Comparison of ENCODE assay signal across 15 cellular contexts in the genomic region with DNA sequence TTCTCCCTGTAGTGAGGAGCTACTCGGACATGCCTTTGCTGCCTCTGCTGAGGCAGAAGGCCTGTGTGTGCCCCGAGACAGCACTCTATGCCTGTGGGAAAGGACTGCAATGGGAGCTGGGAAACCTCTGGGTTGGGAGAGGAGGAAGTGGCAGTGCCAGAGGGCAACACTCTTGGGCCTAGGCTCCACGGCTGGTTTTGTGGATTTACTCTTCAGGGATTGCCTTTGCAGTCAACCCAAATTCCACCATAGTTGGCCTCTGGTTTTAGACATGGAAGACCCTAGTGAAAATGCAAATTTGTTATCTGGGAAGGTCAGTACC. TPM values are rescaled to one million over a fixed set of nuclear protein-coding genes. Genes with fewer than 3 reads are reported as not detected.
DNase-seq lines count a peak whose midpoint lies in the region; ATAC-seq, FAIRE-seq and TF ChIP-seq lines count a peak whose summit lies in the region.
"Had no signal": no experiment of that assay in that cellular context is flagged by ENCODE, and none has a peak within 500 bp of the region (broad histone marks: within the 10 kb centered on the region; RNA-seq: fewer than 3 reads in every experiment).

No MANE protein-coding gene starts in this region.

- DNase-seq in activated CD4-positive, alpha-beta T cell treated with anti-CD3 and anti-CD28 coated beads, Interleukin-2, amount 10 ng/mL, durations not matched to agents 24 days and 14 days: peak; percentile 45
- no peak for DNase-seq in activated CD4-positive, alpha-beta T cell treated with anti-CD3 and anti-CD28 coated beads, Interleukin-2, amount 50 U/mL, for 1 hour
- DNase-seq in activated B cell treated with CpG ODN at 0.5 μM for 24 hours (peak; percentile 2), left lobe of liver (ENCODE audit: low spot score) (peak; percentile 16), transverse colon (no peak), urothelium cell line (ENCODE audit: low spot score) (no peak), DMS53 treated with DMSO at 0.1 percent for 48 hours (lab: John Stamatoyannopoulos, UW; ENCODE audit: unreplicated experiment) (no peak)
- DNase-seq in activated T-cell treated with anti-CD3 and anti-CD28 coated beads, Interleukin-2, amount 50 U/mL, for 48 hours: no peak
- DNase-seq: activated CD4-positive, alpha-beta T cell treated with anti-CD3 and anti-CD28 coated beads for 48 hours; cerebellar nuclear complex; NCI-H1930; NCI-H510A treated with DMSO at 0.1 percent for 48 hours; stimulated activated CD4-positive, alpha-beta T cell treated with anti-CD3 and anti-CD28 coated beads, Interleukin-4, amount 100 ng/mL, for 1 hour had no signal

- H3K36me3 ChIP-seq in transverse colon: no peaks in the 10 kb centered on the region
- H3K36me3 ChIP-seq: ovary had no signal

- H3K4me1 Mint-ChIP-seq in activated CD4-positive, alpha-beta T cell treated with anti-CD3 and anti-CD28 coated beads, Interleukin-2, amount 10 ng/mL, durations not matched to agents 24 days and 14 days: peaks cover 14% of the 10 kb centered on the region
- H3K4me1 Mint-ChIP-seq in activated B cell treated with CpG ODN at 0.5 μM for 24 hours: no peaks in the 10 kb centered on the region

- CTCF ChIA-PET in activated B cell treated with CpG ODN at 0.5 μM for 24 hours (lab: Charles Lee): no interaction called here

- in situ Hi-C loops in transverse colon (cut with MboI; ENCODE audit: low pct_ligation_motif_present in 1 of 4, low pct_unique_long_range_greater_than_20kb in 1 of 4, low sequenced_read_pairs in 3 of 4): loop anchor here in 3 of 4 donors (5.0 to 25.0 kb wide), 3 partner anchors 80 to 148 kb away; partner anchors contain the start of gene CLN6 (in 1 of the 3)

- FAIRE-seq in urothelium cell line (lab: Jason Lieb, UNC): no peak

- H3K4me1 ChIP-seq in transverse colon: no peaks in the 10 kb centered on the region

- intact Hi-C loops in activated CD4-positive, alpha-beta T cell treated with anti-CD3 and anti-CD28 coated beads, Interleukin-2, amount 10 ng/mL, durations not matched to agents 24 days and 14 days (cut with micrococcal nuclease): no loop called here
- intact Hi-C loops in activated B cell treated with CpG ODN at 0.5 μM for 24 hours (cut with micrococcal nuclease) (no loop called here), transverse colon (cut with DNase I; ENCODE audit: low total_unique reads) (no loop called here)

- H3K27me3 ChIP-seq in transverse colon: peaks cover 4% of the 10 kb centered on the region
- H3K27me3 ChIP-seq: ovary had no signal

- no peak overlapping the region for H3K27ac Mint-ChIP-seq in activated CD4-positive, alpha-beta T cell treated with anti-CD3 and anti-CD28 coated beads, Interleukin-2, amount 10 ng/mL, durations not matched to agents 24 days and 14 days
- H3K27ac Mint-ChIP-seq in activated B cell treated with CpG ODN at 0.5 μM for 24 hours: no peak overlapping the region
- H3K27ac Mint-ChIP-seq: CD14-positive monocyte had no signal

- no peak for TF ChIP-seq EP300 in transverse colon (IDR thresholded peaks at IDR 0.05; ENCODE audit: low read depth)

- ATAC-seq in activated B cell treated with CpG ODN at 0.5 μM for 24 hours (ENCODE audit: low read depth): no peak
- no peak for ATAC-seq in left lobe of liver

- 84 to 100% methylated on average over 1 to 3 of the region's 3 CpGs for whole genome bisulfite sequencing in transverse colon (ENCODE audit: low coverage in 1 of 2), 2 donors

- no peak for TF ChIP-seq POLR2A in transverse colon (IDR thresholded peaks at IDR 0.05)

- peak overlapping the region in 3 of 4 donors; percentile 42 to 60 (median 59) for H3K27ac ChIP-seq in transverse colon

- H3K4me3 ChIP-seq in transverse colon: no peak overlapping the region
- H3K4me3 ChIP-seq: ovary had no signal

- H3K9me3 Mint-ChIP-seq in activated CD4-positive, alpha-beta T cell treated with anti-CD3 and anti-CD28 coated beads, Interleukin-2, amount 10 ng/mL, durations not matched to agents 24 days and 14 days: no peaks in the 10 kb centered on the region
- no peaks in the 10 kb centered on the region for H3K9me3 Mint-ChIP-seq in activated B cell treated with CpG ODN at 0.5 μM for 24 hours

- TF ChIP-seq CTCF in activated B cell treated with CpG ODN at 0.5 μM for 24 hours (IDR thresholded peaks at IDR 0.05): no peak
- TF ChIP-seq CTCF in transverse colon (IDR thresholded peaks at IDR 0.05): no peak

- peaks cover 3% of the 10 kb centered on the region for H3K27me3 Mint-ChIP-seq in activated CD4-positive, alpha-beta T cell treated with anti-CD3 and anti-CD28 coated beads, Interleukin-2, amount 10 ng/mL, durations not matched to agents 24 days and 14 days
- peaks cover 2% of the 10 kb centered on the region for H3K27me3 Mint-ChIP-seq in activated B cell treated with CpG ODN at 0.5 μM for 24 hours

- H3K4me3 Mint-ChIP-seq in activated CD4-positive, alpha-beta T cell treated with anti-CD3 and anti-CD28 coated beads, Interleukin-2, amount 10 ng/mL, durations not matched to agents 24 days and 14 days: no peak overlapping the region
- no peak overlapping the region for H3K4me3 Mint-ChIP-seq in activated B cell treated with CpG ODN at 0.5 μM for 24 hours
- H3K4me3 Mint-ChIP-seq: CD14-positive monocyte had no signal

- H3K36me3 Mint-ChIP-seq in activated CD4-positive, alpha-beta T cell treated with anti-CD3 and anti-CD28 coated beads, Interleukin-2, amount 10 ng/mL, durations not matched to agents 24 days and 14 days (ENCODE audit: low read depth): no peaks in the 10 kb centered on the region
- no peaks in the 10 kb centered on the region for H3K36me3 Mint-ChIP-seq in activated B cell treated with CpG ODN at 0.5 μM for 24 hours (ENCODE audit: low read depth)
- H3K36me3 Mint-ChIP-seq: CD14-positive monocyte had no signal

- POLR2A ChIA-PET in activated B cell treated with CpG ODN at 0.5 μM for 24 hours (lab: Charles Lee): no interaction called here

- no peaks in the 10 kb centered on the region for H3K9me3 ChIP-seq in transverse colon
- H3K9me3 ChIP-seq: ovary had no signal

RNA-seq across cellular contexts. Expression of gene ITGA11, which starts 46.8 kb away (rescaled TPM):
- 2.1 and 3.1 TPM in 2 replicates for total RNA-seq in activated CD4-positive, alpha-beta T cell treated with anti-CD3 and anti-CD28 coated beads, Interleukin-2, amount 10 ng/mL, durations not matched to agents 24 days and 14 days
- total RNA-seq in activated B cell treated with CpG ODN at 0.5 μM for 24 hours (not detected in 2 replicates), left lobe of liver (0.88 TPM), transverse colon (1 to 10 TPM in 2 of 4 donors, under 1 TPM in 2; 0.37 to 3.2 (median 1.1) TPM)

Comparison
In these comparisons a context has a peak if more than half of its experiments do, and no peak if none do; other contexts are left out.
1. DNase-seq: peak in activated CD4-positive, alpha-beta T cell treated with anti-CD3 and anti-CD28 coated beads, Interleukin-2, amount 10 ng/mL, durations not matched to agents 24 days and 14 days (single experiment), activated B cell treated with CpG ODN at 0.5 μM for 24 hours (single experiment) and left lobe of liver (single experiment); none in activated CD4-positive, alpha-beta T cell treated with anti-CD3 and anti-CD28 coated beads, Interleukin-2, amount 50 U/mL, for 1 hour (single experiment), transverse colon (single experiment), urothelium cell line (single experiment), DMS53 treated with DMSO at 0.1 percent for 48 hours (single experiment) and activated T-cell treated with anti-CD3 and anti-CD28 coated beads, Interleukin-2, amount 50 U/mL, for 48 hours (0 of 2).